8 cellular contexts compared by ENCODE assay signal in the genomic region with DNA sequence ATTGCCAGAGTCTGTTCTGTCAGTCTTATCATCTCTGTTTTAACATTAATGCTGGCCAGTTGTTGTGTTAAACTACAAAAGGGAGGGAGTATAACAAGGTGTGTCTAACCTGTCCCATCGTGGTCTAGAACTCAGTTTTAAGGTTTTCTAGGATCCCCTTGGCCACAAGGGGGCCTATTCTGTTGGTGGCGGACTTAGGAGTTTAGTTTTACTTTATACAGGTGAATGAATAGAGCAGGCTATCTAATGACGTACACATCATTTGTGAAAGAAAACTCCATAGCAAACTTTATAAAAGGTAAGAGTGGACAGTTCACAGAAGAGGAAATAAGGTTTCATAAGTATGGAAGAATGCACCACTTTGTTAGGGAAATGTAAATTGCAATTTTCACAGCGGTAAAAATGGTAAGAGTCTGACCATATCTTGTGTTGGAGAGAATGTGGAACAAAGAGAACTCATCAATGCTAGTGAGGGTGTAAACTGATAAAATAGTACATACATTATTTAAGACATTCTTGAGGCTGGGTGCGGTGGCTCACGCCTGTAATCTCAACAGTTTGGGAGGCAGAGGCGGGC. TPM values are rescaled to one million over a fixed set of nuclear protein-coding genes. Genes with fewer than 3 reads are reported as not detected.
DNase-seq lines count a peak whose midpoint lies in the region; ATAC-seq, FAIRE-seq and TF ChIP-seq lines count a peak whose summit lies in the region.

No MANE protein-coding gene starts in this region.

- TF ChIP-seq CTCF in DOHH2 (IDR thresholded peaks at IDR 0.05; ENCODE audit: low read depth, low read length, poor library complexity, severe bottlenecking) (peak; percentile 85), WTC11 (IDR thresholded peaks at IDR 0.05) (peak; percentile 63), endothelial cell of umbilical vein (IDR thresholded peaks at IDR 0.05; ENCODE audit: extremely low read depth in 1 of 2, insufficient read depth in 1 of 2, low read depth in 1 of 2, low read length in 2 of 2) (peak; percentile 44 to 48)

- dilution Hi-C loops in endothelial cell of umbilical vein (cut with MboI; ENCODE audit: extremely low pct_ligation_motif_present, low sequenced_read_pairs): no loop called here

- H4K20me1 ChIP-seq in DOHH2 (ENCODE audit: control insufficient read depth, insufficient read depth, low read depth, low read length) (peaks cover 10% of the 10 kb centered on the region; the same call in 1 of the 2 replicates), endothelial cell of umbilical vein (replicated peaks; ENCODE audit: control insufficient read depth, extremely low read depth, insufficient read depth, low read length) (no peaks in the 10 kb centered on the region)

- no peak for TF ChIP-seq POLR2A in endothelial cell of umbilical vein (IDR thresholded peaks at IDR 0.05; ENCODE audit: low read depth, low read length)

- peak overlapping the region; percentile 100 for H3K4me3 ChIP-seq in DOHH2 (ENCODE audit: low read length)
- H3K4me3 ChIP-seq in endothelial cell of umbilical vein (replicated peaks in 1 of 3; ENCODE audit: insufficient read depth in 1 of 3, low read depth in 1 of 3, low read length in 3 of 3): no peak overlapping the region

- H3K4me1 ChIP-seq in DOHH2 (ENCODE audit: control insufficient read depth, low read length) (peaks cover 29% of the 10 kb centered on the region), endothelial cell of umbilical vein (ENCODE audit: control insufficient read depth, extremely low read depth, insufficient read depth, low read length) (peaks cover 10% of the 10 kb centered on the region)

- H3K9me1 ChIP-seq in endothelial cell of umbilical vein (replicated peaks; ENCODE audit: control insufficient read depth, extremely low read depth, insufficient read depth, low read length): no peaks in the 10 kb centered on the region

- H3K9me3 ChIP-seq in DOHH2 (ENCODE audit: control insufficient read depth, insufficient read depth, low read length) (no peaks in the 10 kb centered on the region), endothelial cell of umbilical vein (replicated peaks; ENCODE audit: control insufficient read depth, insufficient read depth, low read length) (no peaks in the 10 kb centered on the region)

- H3K4me2 ChIP-seq in DOHH2 (ENCODE audit: low read length) (peak overlapping the region; percentile 82), endothelial cell of umbilical vein (ENCODE audit: insufficient read depth, low read length) (no peak overlapping the region)

- no peak overlapping the region for H3K27ac Mint-ChIP-seq in WTC11

- peaks cover 10% of the 10 kb centered on the region for H3K36me3 ChIP-seq in DOHH2 (ENCODE audit: control insufficient read depth, low read length)
- no peaks in the 10 kb centered on the region for H3K36me3 ChIP-seq in endothelial cell of umbilical vein (ENCODE audit: control insufficient read depth in 2 of 2, extremely low read depth in 1 of 2, insufficient read depth in 2 of 2, low read length in 2 of 2)

- H3F3A ChIP-seq in DOHH2 (ENCODE audit: control insufficient read depth, insufficient read depth): peaks cover 25% of the 10 kb centered on the region

- intact Hi-C loops in endothelial cell of umbilical vein (cut with micrococcal nuclease): loop anchor here (10.0 kb wide), 1 partner anchor 271 kb away; no protein-coding TSS in a partner anchor

- H3K27me3 Mint-ChIP-seq in WTC11 (ENCODE audit: low read depth): peaks cover 2% of the 10 kb centered on the region; the same call in 1 of the 2 replicates

- FAIRE-seq in endothelial cell of umbilical vein (lab: Jason Lieb, UNC): peak; percentile 38

- CTCF ChIA-PET in WTC11 (lab: Charles Lee): interaction anchor here (1.4 kb wide), 1 partner anchor 273 kb away, joined by 10 read pairs; no protein-coding TSS in a partner anchor
- CTCF ChIA-PET in endothelial cell of umbilical vein (lab: Charles Lee): interaction anchor here (1.6 to 5.0 kb wide), 4 partner anchors 23 to 274 kb away, joined by 4 to 68 read pairs (median 8); no protein-coding TSS in a partner anchor

- H3K79me2 ChIP-seq in DOHH2 (ENCODE audit: control insufficient read depth, low read length) (peaks cover 26% of the 10 kb centered on the region), endothelial cell of umbilical vein (ENCODE audit: control insufficient read depth, insufficient read depth, low read length) (peaks cover 25% of the 10 kb centered on the region)

- no peaks in the 10 kb centered on the region; the same call in 1 of the 2 replicates for H3K9me3 Mint-ChIP-seq in WTC11

- H3K27ac ChIP-seq in DOHH2 (ENCODE audit: low read depth, low read length): 0 out of 2 replicates have a peak overlapping the region, but pooled peaks have one; percentile 20
- no peak overlapping the region for H3K27ac ChIP-seq in endothelial cell of umbilical vein (ENCODE audit: insufficient read depth, low read depth, low read length)

- H3K36me3 Mint-ChIP-seq in WTC11: peaks cover 3% of the 10 kb centered on the region

- no peak overlapping the region for H2AFZ ChIP-seq in endothelial cell of umbilical vein (ENCODE audit: low read depth, low read length)

- POLR2A ChIA-PET in WTC11 (lab: Charles Lee): interaction anchor here (1.3 kb wide), 1 partner anchor 14 kb away, joined by 4 read pairs; a partner anchor contains a TSS
- POLR2A ChIA-PET in endothelial cell of umbilical vein (lab: Charles Lee): no interaction called here

- H3K27me3 ChIP-seq in DOHH2 (ENCODE audit: control insufficient read depth, low read length): no peaks in the 10 kb centered on the region; the same call in 1 of the 2 replicates
- H3K27me3 ChIP-seq in endothelial cell of umbilical vein (ENCODE audit: control insufficient read depth in 2 of 2, insufficient read depth in 2 of 2, low read length in 2 of 2): no peaks in the 10 kb centered on the region

- no TSS peak for BruUV-seq in endothelial cell of umbilical vein (replicated peaks; lab: Mats Ljungman, UMichigan)

- H3K4me3 Mint-ChIP-seq in WTC11: peak overlapping the region; percentile 43

- H3K4me1 Mint-ChIP-seq in WTC11: peaks cover 8% of the 10 kb centered on the region

- DNase-seq in HuH-7.5 (ENCODE audit: low spot score): peak; percentile 8
- DNase-seq in WTC11 (ENCODE audit: low spot score): no peak
- peak; percentile 32 for DNase-seq in endothelial cell of umbilical vein (ENCODE audit: low read depth, low spot score)
- peak; percentile 47 for DNase-seq in stimulated activated CD4-positive, alpha-beta T cell treated with anti-CD3 and anti-CD28 coated beads, Interleukin-4, amount 100 ng/mL, for 24 hours
- no peak for DNase-seq in NCI-H1092 (lab: John Stamatoyannopoulos, UW)
- no peak for DNase-seq in Ammon's horn (ENCODE audit: low spot score)

- no peak overlapping the region for H3K9ac ChIP-seq in endothelial cell of umbilical vein (replicated peaks; ENCODE audit: extremely low read depth, insufficient read depth, low read length)

- ATAC-seq in WTC11 (peak; percentile 57), GM21825 (IDR thresholded peaks at IDR 0.05; ENCODE audit: unreplicated experiment) (no peak)

- no peaks in the 10 kb centered on the region for H3K9me2 ChIP-seq in DOHH2 (replicated peaks; ENCODE audit: control insufficient read depth, low read length)

TF ChIP-seq in WTC11, 78 proteins besides CTCF, POLR2A, EP300 and RAD21 (continues in another document):
- no peak for TF ChIP-seq NR1H2 (CRISPR knock-in tag; IDR thresholded peaks at IDR 0.05)

TF ChIP-seq in endothelial cell of umbilical vein, 7 proteins besides CTCF, POLR2A, EP300 and RAD21 (continues in another document):
- no peak for TF ChIP-seq MYC (IDR thresholded peaks at IDR 0.05; ENCODE audit: low read depth, low read length)

RNA-seq across cellular contexts. Expression of a gene that starts 2.5 kb away (rescaled TPM):
- total RNA-seq in WTC11 (2021) (10.6 to 13.9 TPM (median 13.7 TPM) in 3 replicates), endothelial cell of umbilical vein (38.8 and 40.3 TPM in 2 replicates)
- polyA plus RNA-seq in endothelial cell of umbilical vein: 22.8 and 24.9 TPM in 2 replicates
- polyA plus RNA-seq in endothelial cell of umbilical vein (2011; cell fraction: cytosol; rRNA removed): 29.4 and 29.6 TPM in 2 replicates
- 22.6 and 25.5 TPM in 2 replicates for polyA plus RNA-seq in endothelial cell of umbilical vein (2011; cell fraction: nucleus; rRNA removed)
- 22.0 and 30.2 TPM in 2 replicates for polyA plus RNA-seq in endothelial cell of umbilical vein (2012)
- 47.1 and 51.7 TPM in 2 replicates for polyA minus RNA-seq in endothelial cell of umbilical vein
- 16.1 TPM for polyA minus RNA-seq in endothelial cell of umbilical vein (2011; cell fraction: cytosol; rRNA and poly(A)+ RNA removed)
- 48.9 and 71.6 TPM in 2 replicates for polyA minus RNA-seq in endothelial cell of umbilical vein (2011; cell fraction: nucleus; rRNA and poly(A)+ RNA removed)

RNA-seq across cellular contexts. Expression of a gene that starts 14.0 kb away (rescaled TPM):
- total RNA-seq in WTC11 (2021): 24.5 to 29.4 TPM (median 27.6 TPM) in 3 replicates
- total RNA-seq in endothelial cell of umbilical vein: 26.8 and 28.3 TPM in 2 replicates
- 25.7 and 31.6 TPM in 2 replicates for polyA plus RNA-seq in endothelial cell of umbilical vein
- polyA plus RNA-seq in endothelial cell of umbilical vein (2011; cell fraction: cytosol; rRNA removed): 35.8 and 36.6 TPM in 2 replicates
- polyA plus RNA-seq in endothelial cell of umbilical vein (2011; cell fraction: nucleus; rRNA removed): 26.5 and 34.8 TPM in 2 replicates
- polyA plus RNA-seq in endothelial cell of umbilical vein (2012): 20.4 and 29.2 TPM in 2 replicates
- 13.9 and 17.8 TPM in 2 replicates for polyA minus RNA-seq in endothelial cell of umbilical vein
- polyA minus RNA-seq in endothelial cell of umbilical vein (2011; cell fraction: cytosol; rRNA and poly(A)+ RNA removed): 26.5 TPM
- polyA minus RNA-seq in endothelial cell of umbilical vein (2011; cell fraction: nucleus; rRNA and poly(A)+ RNA removed): 18.2 and 20.1 TPM in 2 replicates

RNA-seq across cellular contexts. Expression of a gene that starts 42.3 kb away (rescaled TPM):
- total RNA-seq in WTC11 (2021) (0.16 to 0.50 TPM (median 0.37 TPM) in 3 replicates), endothelial cell of umbilical vein (0.62 and 0.90 TPM in 2 replicates)
- polyA plus RNA-seq in endothelial cell of umbilical vein: 0.62 and 0.99 TPM in 2 replicates
- 0.52 and 0.56 TPM in 2 replicates for polyA plus RNA-seq in endothelial cell of umbilical vein (2011; cell fraction: cytosol; rRNA removed)
- 0.18 and 0.22 TPM in 2 replicates for polyA plus RNA-seq in endothelial cell of umbilical vein (2011; cell fraction: nucleus; rRNA removed)
- 1.1 and 1.5 TPM in 2 replicates for polyA plus RNA-seq in endothelial cell of umbilical vein (2012)
- 0.17 and 0.21 TPM in 2 replicates for polyA minus RNA-seq in endothelial cell of umbilical vein
- polyA minus RNA-seq in endothelial cell of umbilical vein (2011; cell fraction: cytosol; rRNA and poly(A)+ RNA removed): not detected
- polyA minus RNA-seq in endothelial cell of umbilical vein (2011; cell fraction: nucleus; rRNA and poly(A)+ RNA removed): not detected in 2 replicates

RNA-seq across cellular contexts. Expression of a gene that starts 56.6 kb away (rescaled TPM):
- total RNA-seq in WTC11 (2021) (0.11 to 0.25 TPM (median 0.15 TPM) in 3 replicates), endothelial cell of umbilical vein (not detected in 2 replicates)
- not detected in 2 replicates for polyA plus RNA-seq in endothelial cell of umbilical vein
- not detected in 2 replicates for polyA plus RNA-seq in endothelial cell of umbilical vein (2011; cell fraction: cytosol; rRNA removed)
- polyA plus RNA-seq in endothelial cell of umbilical vein (2011; cell fraction: nucleus; rRNA removed): not detected in 2 replicates
- not detected in 2 replicates for polyA plus RNA-seq in endothelial cell of umbilical vein (2012)
- polyA minus RNA-seq in endothelial cell of umbilical vein: not detected in 2 replicates
- not detected for polyA minus RNA-seq in endothelial cell of umbilical vein (2011; cell fraction: cytosol; rRNA and poly(A)+ RNA removed)
- not detected in 2 replicates for polyA minus RNA-seq in endothelial cell of umbilical vein (2011; cell fraction: nucleus; rRNA and poly(A)+ RNA removed)

Comparison
In these comparisons a context has a peak if more than half of its experiments do, and no peak if none do; other contexts are left out.
1. DNase-seq: peak in HuH-7.5 (single experiment), endothelial cell of umbilical vein (single experiment) and stimulated activated CD4-positive, alpha-beta T cell treated with anti-CD3 and anti-CD28 coated beads, Interleukin-4, amount 100 ng/mL, for 24 hours (single experiment); none in WTC11 (single experiment), NCI-H1092 (single experiment) and Ammon's horn (single experiment).
2. Peak in every context shown above with its lines, with median percentiles within 50 percentile points of each other: CTCF ChIP-seq.